22 cellular contexts compared by ENCODE assay signal in genomic region chr17:14004927-14005630, GRCh38.
A peak's percentile ranks its signal among the peaks of the same experiment; 100 is the strongest.
DNase-seq lines count a peak whose midpoint lies in the region; ATAC-seq and TF ChIP-seq lines count a peak whose summit lies in the region.
"Had no signal": no experiment of that assay in that cellular context is flagged by ENCODE, and none has a peak within 500 bp of the region (broad histone marks: within the 10 kb centered on the region; RNA-seq: fewer than 3 reads in every experiment).

No MANE protein-coding gene starts in this region.

- WGBS in endodermal cell (ENCODE audit: insufficient coverage in 1 of 2, insufficient read length in 1 of 2), 2 experiments = 93% methylated on average over 2 of the region's 2 CpGs; no CpG with 5 or more reads in 1 of the 2 experiments

- intact Hi-C loops in PC-3 (cut with micrococcal nuclease) = no loop called here

- DNase-seq in GM23338 (ENCODE audit: low spot score) = no peak
- peak; percentile 71 for DNase-seq in PC-3
- peak; percentile 17 for DNase-seq in endodermal cell
- peak; percentile 44 to 72 for DNase-seq in foreskin keratinocyte
- DNase-seq in natural killer cell treated with Interleukin-12 subunit alpha and Interleukin-12 subunit beta and Interleukin-15 and Interleukin-18, amount 100 ng/mL, for 72 hours (ENCODE audit: low spot score) = no peak
- DNase-seq: Caco-2; CD4-positive, alpha-beta T cell; DMS 273 treated with DMSO at 0.1 percent for 48 hours; DMS79 treated with DMSO at 0.1 percent for 48 hours; MV-4-11; NCI-H1105 treated with DMSO at 0.1 percent for 48 hours; NCI-H2081; NCI-H2171; NCI-H345; NCI-H524; NCI-H774; NK-92 treated with Interleukin-12 subunit alpha and Interleukin-12 subunit beta, amount 100 ng/mL, for 24 hours; Peyer's patch had no signal

- H3K4me2 ChIP-seq in GM23338 = no peak overlapping the region
- peak overlapping the region; percentile 14; the same call in 1 of the 2 replicates for H3K4me2 ChIP-seq in PC-3 (ENCODE audit: low read length)

- no peaks in the 10 kb centered on the region for H4K20me1 ChIP-seq in GM23338 (replicated peaks; ENCODE audit: insufficient read depth)
- H4K20me1 ChIP-seq in PC-3 (ENCODE audit: low read length) = no peaks in the 10 kb centered on the region

- H3K27ac ChIP-seq in GM23338 (ENCODE audit: low read depth) = no peak overlapping the region
- peak overlapping the region; percentile 34 for H3K27ac ChIP-seq in PC-3 (ENCODE audit: low read length)
- no peak overlapping the region for H3K27ac ChIP-seq in endodermal cell (ENCODE audit: low read depth, low read length)
- H3K27ac ChIP-seq in foreskin keratinocyte = peak overlapping the region; percentile 79
- H3K27ac ChIP-seq: Peyer's patch had no signal

- peaks cover 3% of the 10 kb centered on the region; the same call in 2 of the 3 replicates for H3K36me3 Mint-ChIP-seq in GM23338 (ENCODE audit: low read depth)
- H3K36me3 Mint-ChIP-seq in endodermal cell (ENCODE audit: low read depth) = no peaks in the 10 kb centered on the region
- peaks cover 5% of the 10 kb centered on the region for H3K36me3 Mint-ChIP-seq in natural killer cell treated with Interleukin-12 subunit alpha and Interleukin-12 subunit beta and Interleukin-15 and Interleukin-18, amount 100 ng/mL, for 72 hours

- POLR2A ChIA-PET in PC-3 (lab: Charles Lee; ENCODE audit: unreplicated experiment) = no interaction called here

- H3K4me1 ChIP-seq in GM23338 (ENCODE audit: insufficient read depth) (no peaks in the 10 kb centered on the region; the same call in 1 of the 2 replicates), PC-3 (ENCODE audit: insufficient read depth, low read length) (peaks cover 6% of the 10 kb centered on the region), endodermal cell (ENCODE audit: control insufficient read depth, insufficient read depth, low read length) (peaks cover 4% of the 10 kb centered on the region), foreskin keratinocyte (peaks cover 9% of the 10 kb centered on the region)
- H3K4me1 ChIP-seq: Caco-2, Peyer's patch had no signal

- H2AFZ ChIP-seq in GM23338 (no peak overlapping the region), PC-3 (ENCODE audit: low read length) (no peak overlapping the region)

- peaks cover 12% of the 10 kb centered on the region; the same call in 1 of the 2 replicates for H3K9me2 ChIP-seq in GM23338 (ENCODE audit: insufficient read depth)
- no peaks in the 10 kb centered on the region for H3K9me2 ChIP-seq in PC-3 (replicated peaks; ENCODE audit: low read length)

- H3K9ac ChIP-seq in PC-3 (ENCODE audit: low read length) (no peak overlapping the region), endodermal cell (ENCODE audit: extremely low read depth, low read length, poor library complexity, severe bottlenecking) (no peak overlapping the region)

- H3K4me3 Mint-ChIP-seq in GM23338 (no peak overlapping the region), endodermal cell (no peak overlapping the region)
- no peak overlapping the region for H3K4me3 Mint-ChIP-seq in natural killer cell treated with Interleukin-12 subunit alpha and Interleukin-12 subunit beta and Interleukin-15 and Interleukin-18, amount 100 ng/mL, for 72 hours
- H3K4me3 Mint-ChIP-seq: CD4-positive, alpha-beta T cell; IgD-negative memory B cell had no signal

- peaks cover 8% of the 10 kb centered on the region for H3K4me1 Mint-ChIP-seq in GM23338
- H3K4me1 Mint-ChIP-seq in endodermal cell = peaks cover 2% of the 10 kb centered on the region
- H3K4me1 Mint-ChIP-seq in natural killer cell treated with Interleukin-12 subunit alpha and Interleukin-12 subunit beta and Interleukin-15 and Interleukin-18, amount 100 ng/mL, for 72 hours (ENCODE audit: low read depth in 2 of 2) = peaks cover 2 to 4% of the 10 kb centered on the region in 2 donors
- H3K4me1 Mint-ChIP-seq: IgD-negative memory B cell had no signal

- no peak for ATAC-seq in GM23338
- no peak for ATAC-seq in PC-3
- ATAC-seq in foreskin keratinocyte = peak; percentile 96
- ATAC-seq in GM21423 (IDR thresholded peaks at IDR 0.05; ENCODE audit: unreplicated experiment) = no peak
- ATAC-seq in GM19023 (IDR thresholded peaks at IDR 0.05; ENCODE audit: unreplicated experiment) = no peak
- no peak for ATAC-seq in natural killer cell treated with Interleukin-12 subunit alpha and Interleukin-12 subunit beta and Interleukin-15 and Interleukin-18, amount 100 ng/mL, for 72 hours
- ATAC-seq: GM12878 had no signal

- H3K27ac Mint-ChIP-seq in GM23338 (0 out of 2 replicates have a peak overlapping the region, but pooled peaks have one; percentile 6), endodermal cell (no peak overlapping the region)
- H3K27ac Mint-ChIP-seq in natural killer cell treated with Interleukin-12 subunit alpha and Interleukin-12 subunit beta and Interleukin-15 and Interleukin-18, amount 100 ng/mL, for 72 hours = no peak overlapping the region
- H3K27ac Mint-ChIP-seq: CD4-positive, alpha-beta T cell; IgD-negative memory B cell had no signal

- H3K4me3 ChIP-seq in GM23338 (no peak overlapping the region), PC-3 (ENCODE audit: low read length) (no peak overlapping the region), endodermal cell (ENCODE audit: low read length) (no peak overlapping the region)
- H3K4me3 ChIP-seq: GM12878, Peyer's patch had no signal

- no peaks in the 10 kb centered on the region for H3K27me3 Mint-ChIP-seq in GM23338 (ENCODE audit: insufficient read depth, low read depth, poor library complexity)
- H3K27me3 Mint-ChIP-seq in endodermal cell (ENCODE audit: insufficient read depth) = no peaks in the 10 kb centered on the region
- H3K27me3 Mint-ChIP-seq in natural killer cell treated with Interleukin-12 subunit alpha and Interleukin-12 subunit beta and Interleukin-15 and Interleukin-18, amount 100 ng/mL, for 72 hours = no peaks in the 10 kb centered on the region
- H3K27me3 Mint-ChIP-seq: CD4-positive, alpha-beta T cell; IgD-negative memory B cell had no signal

- H3K9me3 Mint-ChIP-seq in GM23338 = no peaks in the 10 kb centered on the region; the same call in 2 of the 3 replicates
- peaks cover 7% of the 10 kb centered on the region for H3K9me3 Mint-ChIP-seq in endodermal cell
- no peaks in the 10 kb centered on the region for H3K9me3 Mint-ChIP-seq in natural killer cell treated with Interleukin-12 subunit alpha and Interleukin-12 subunit beta and Interleukin-15 and Interleukin-18, amount 100 ng/mL, for 72 hours
- H3K9me3 Mint-ChIP-seq: CD4-positive, alpha-beta T cell had no signal

- no peaks in the 10 kb centered on the region for H3K36me3 ChIP-seq in GM23338 (ENCODE audit: insufficient read depth)
- no peaks in the 10 kb centered on the region for H3K36me3 ChIP-seq in PC-3 (ENCODE audit: low read depth, low read length)
- H3K36me3 ChIP-seq in endodermal cell (ENCODE audit: control insufficient read depth, insufficient read depth, low read length) = no peaks in the 10 kb centered on the region
- H3K36me3 ChIP-seq: Peyer's patch had no signal

- TF ChIP-seq CTCF in GM23338 (conservative IDR thresholded peaks at IDR 0.05; ENCODE audit: low read depth in 2 of 2) = no peak
- no peak for TF ChIP-seq CTCF in PC-3 (conservative IDR thresholded peaks at IDR 0.05; ENCODE audit: low read depth, low read length)
- TF ChIP-seq CTCF in endodermal cell (conservative IDR thresholded peaks at IDR 0.05) = no peak
- TF ChIP-seq CTCF in foreskin keratinocyte (conservative IDR thresholded peaks at IDR 0.05) = no peak

- CTCF ChIA-PET in PC-3 (lab: Charles Lee) = no interaction called here

- H3K9me3 ChIP-seq in PC-3 (ENCODE audit: low read length) = no peaks in the 10 kb centered on the region
- no peaks in the 10 kb centered on the region for H3K9me3 ChIP-seq in endodermal cell (ENCODE audit: control insufficient read depth, low read length)
- H3K9me3 ChIP-seq: Caco-2, Peyer's patch had no signal

- H3F3A ChIP-seq in GM23338 (replicated peaks; ENCODE audit: low read depth) (no peaks in the 10 kb centered on the region), PC-3 (ENCODE audit: low read length, unreplicated experiment) (no peaks in the 10 kb centered on the region)

- H3K79me2 ChIP-seq in GM23338 (replicated peaks; ENCODE audit: insufficient read depth) (no peaks in the 10 kb centered on the region), PC-3 (ENCODE audit: low read length) (no peaks in the 10 kb centered on the region)

- BruUV-seq in PC-3 (replicated peaks; lab: Mats Ljungman, UMichigan) = no TSS peak

- no peaks in the 10 kb centered on the region for H3K27me3 ChIP-seq in GM23338 (ENCODE audit: insufficient read depth)
- H3K27me3 ChIP-seq in PC-3 (ENCODE audit: low read length) = no peaks in the 10 kb centered on the region
- no peaks in the 10 kb centered on the region for H3K27me3 ChIP-seq in endodermal cell (ENCODE audit: control insufficient read depth, insufficient read depth, low read length, poor library complexity, severe bottlenecking)
- H3K27me3 ChIP-seq in foreskin keratinocyte = no peaks in the 10 kb centered on the region
- H3K27me3 ChIP-seq: Peyer's patch had no signal

TF ChIP-seq in GM23338, 12 proteins besides CTCF, POLR2A, EP300 and RAD21 (continues in another document):
- no peak for TF ChIP-seq ZNF114 (CRISPR knock-in tag; IDR thresholded peaks at IDR 0.05)
- no peak for TF ChIP-seq POLR2AphosphoS5 (IDR thresholded peaks at IDR 0.05; ENCODE audit: low read depth)

Comparison
In these comparisons a context has a peak if more than half of its experiments do, and no peak if none do; other contexts are left out.
1. DNase-seq: peak in PC-3 (single experiment), endodermal cell (single experiment) and foreskin keratinocyte (2 of 2); none in GM23338 (single experiment) and natural killer cell treated with Interleukin-12 subunit alpha and Interleukin-12 subunit beta and Interleukin-15 and Interleukin-18, amount 100 ng/mL, for 72 hours (single experiment).
2. H3K27ac ChIP-seq: peak in PC-3 (single experiment) and foreskin keratinocyte (single experiment); none in GM23338 (single experiment) and endodermal cell (single experiment).